In the genomic region with DNA sequence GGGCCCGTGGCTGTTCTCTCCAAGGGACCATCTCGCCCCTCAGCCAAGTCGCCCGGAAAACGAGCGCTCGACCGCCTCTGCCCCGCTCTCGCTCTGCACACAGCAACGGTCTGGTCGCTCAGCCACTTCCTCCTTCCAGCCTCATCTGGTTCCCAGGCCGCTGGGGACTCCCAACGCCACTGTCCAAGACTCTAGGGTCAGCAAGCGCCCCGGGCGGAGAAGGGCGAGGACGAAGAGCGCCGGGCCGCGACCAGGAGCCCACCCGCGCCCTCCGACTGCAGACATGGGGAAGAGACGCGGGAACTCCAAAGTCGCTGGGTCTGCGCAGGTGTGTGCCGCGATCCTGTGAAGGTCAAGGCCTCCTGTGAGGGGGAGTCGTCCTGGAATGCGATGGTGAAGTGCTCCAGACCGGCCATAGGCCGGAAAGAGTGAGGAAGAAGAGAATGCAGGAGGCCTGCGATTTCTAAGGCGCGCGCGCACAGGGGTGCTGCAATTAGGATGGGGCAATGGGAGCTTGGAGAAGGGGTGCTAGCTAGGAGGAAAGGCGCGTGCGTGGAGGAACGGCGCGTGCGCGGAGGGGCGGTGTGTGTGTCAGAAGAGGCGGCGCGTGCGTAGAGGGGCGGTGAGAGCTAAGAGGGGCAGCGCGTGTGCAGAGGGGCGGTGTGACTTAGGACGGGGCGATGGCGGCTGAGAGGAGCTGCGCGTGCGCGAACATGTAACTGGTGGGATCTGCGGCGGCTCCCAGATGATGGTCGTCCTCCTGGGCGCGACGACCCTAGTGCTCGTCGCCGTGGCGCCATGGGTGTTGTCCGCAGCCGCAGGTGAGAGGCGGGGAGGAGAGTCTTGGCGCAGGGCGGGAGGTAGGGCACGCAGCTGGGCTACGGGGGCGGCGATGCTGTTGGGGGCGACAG, we compare ENCODE assay signal across 8 cellular contexts. TPM values are rescaled to one million over a fixed set of nuclear protein-coding genes. Genes with fewer than 3 reads are reported as not detected.
DNase-seq lines count a peak whose midpoint lies in the region; ATAC-seq, FAIRE-seq and TF ChIP-seq lines count a peak whose summit lies in the region.

A gene (plus strand): TSS at position 660 of the 911 bp plus-strand sequence. CDS start 86 bp downstream, at position 746.

- POLR2A ChIA-PET in RWPE1 (lab: Yijun Ruan, JAX; ENCODE audit: low non-redundant PET): interaction anchor here (0.6 to 1.0 kb wide), 2 partner anchors 58 to 272 kb away, joined by 3 read pairs; no protein-coding TSS in a partner anchor

- peaks cover 12% of the 10 kb centered on the region for H3K36me3 Mint-ChIP-seq in activated T-helper 2 cell treated with anti-CD3 and anti-CD28 coated beads, Interferon-gamma antibody, Interleukin-2, Interleukin-4, amounts not matched to agents 10 μg/mL and 5 μg/mL and 100 μg/mL, durations not matched to agents 14 hours and 24 hours and 36 hours (ENCODE audit: low read depth)
- peaks cover 31% of the 10 kb centered on the region for H3K36me3 Mint-ChIP-seq in nephron progenitor cell (ENCODE audit: low read depth)

- DNase-seq in ELF-1 (ENCODE audit: low read depth, low spot score): peak; percentile 97
- DNase-seq in H54 (ENCODE audit: insufficient read length, low spot score): peak; percentile 85
- DNase-seq in LoVo (ENCODE audit: low spot score): peak; percentile 99
- peak; percentile 90 for DNase-seq in RWPE1 (ENCODE audit: low spot score)
- DNase-seq in activated T-helper 2 cell treated with anti-CD3 and anti-CD28 coated beads, Interferon-gamma antibody, Interleukin-2, Interleukin-4, amounts not matched to agents 10 μg/mL and 5 μg/mL and 100 μg/mL, durations not matched to agents 14 hours and 24 hours and 36 hours (ENCODE audit: low spot score): peak; percentile 98
- peak; percentile 98 for DNase-seq in fibroblast of the aortic adventitia (ENCODE audit: low read depth)
- DNase-seq in nephron progenitor cell: peak; percentile 99
- DNase-seq in stimulated activated naive CD8-positive, alpha-beta T cell treated with anti-CD3 and anti-CD28 coated beads, Interleukin-15, amount 100 ng/mL, for 72 hours: peak; percentile 97 to 98

- no peak within 1 kb of the TSS for H3K27ac Mint-ChIP-seq in activated T-helper 2 cell treated with anti-CD3 and anti-CD28 coated beads, Interferon-gamma antibody, Interleukin-2, Interleukin-4, amounts not matched to agents 10 μg/mL and 5 μg/mL and 100 μg/mL, durations not matched to agents 14 hours and 24 hours and 36 hours
- H3K27ac Mint-ChIP-seq in nephron progenitor cell: no peak within 1 kb of the TSS
- H3K27ac Mint-ChIP-seq in stimulated activated naive CD8-positive, alpha-beta T cell treated with anti-CD3 and anti-CD28 coated beads, Interleukin-15, amount 100 ng/mL, for 72 hours: no peak within 1 kb of the TSS

- H3K27me3 Mint-ChIP-seq in activated T-helper 2 cell treated with anti-CD3 and anti-CD28 coated beads, Interferon-gamma antibody, Interleukin-2, Interleukin-4, amounts not matched to agents 10 μg/mL and 5 μg/mL and 100 μg/mL, durations not matched to agents 14 hours and 24 hours and 36 hours (ENCODE audit: low read depth): peaks cover 7% of the 10 kb centered on the region
- no peaks in the 10 kb centered on the region for H3K27me3 Mint-ChIP-seq in nephron progenitor cell (ENCODE audit: low read depth, poor library complexity)
- no peaks in the 10 kb centered on the region for H3K27me3 Mint-ChIP-seq in stimulated activated naive CD8-positive, alpha-beta T cell treated with anti-CD3 and anti-CD28 coated beads, Interleukin-15, amount 100 ng/mL, for 72 hours

- TF ChIP-seq POLR2A in H54 (IDR thresholded peaks at IDR 0.05; ENCODE audit: low read depth, low read length): peak; percentile 92

- peak; percentile 96 for ATAC-seq in stimulated activated naive CD8-positive, alpha-beta T cell treated with anti-CD3 and anti-CD28 coated beads, Interleukin-15, amount 100 ng/mL, for 72 hours

- CTCF ChIA-PET in RWPE1 (lab: Yijun Ruan, JAX): interaction anchor here (0.5 to 0.7 kb wide), 4 partner anchors 30 to 123 kb away, joined by 3 read pairs; no protein-coding TSS in a partner anchor

- intact Hi-C loops in activated T-helper 2 cell treated with anti-CD3 and anti-CD28 coated beads, Interferon-gamma antibody, Interleukin-2, Interleukin-4, amounts not matched to agents 10 μg/mL and 5 μg/mL and 100 μg/mL, durations not matched to agents 14 hours and 24 hours and 36 hours (cut with micrococcal nuclease): loop anchor here (1.0 to 2.0 kb wide), 5 partner anchors 37 to 110 kb away; a partner anchor contains a TSS

- peak; percentile 79 for FAIRE-seq in H54 (lab: Jason Lieb, UNC)

- H3K4me3 ChIP-seq in fibroblast of the aortic adventitia (ENCODE audit: low read depth, low read length): peak within 1 kb of the TSS; percentile 98

- no peaks in the 10 kb centered on the region for H3K9me3 Mint-ChIP-seq in activated T-helper 2 cell treated with anti-CD3 and anti-CD28 coated beads, Interferon-gamma antibody, Interleukin-2, Interleukin-4, amounts not matched to agents 10 μg/mL and 5 μg/mL and 100 μg/mL, durations not matched to agents 14 hours and 24 hours and 36 hours
- H3K9me3 Mint-ChIP-seq in nephron progenitor cell: peaks cover 28% of the 10 kb centered on the region
- H3K9me3 Mint-ChIP-seq in stimulated activated naive CD8-positive, alpha-beta T cell treated with anti-CD3 and anti-CD28 coated beads, Interleukin-15, amount 100 ng/mL, for 72 hours: no peaks in the 10 kb centered on the region

- peak within 1 kb of the TSS; percentile 94 for H3K27ac ChIP-seq in RWPE1

- H3K4me3 Mint-ChIP-seq in activated T-helper 2 cell treated with anti-CD3 and anti-CD28 coated beads, Interferon-gamma antibody, Interleukin-2, Interleukin-4, amounts not matched to agents 10 μg/mL and 5 μg/mL and 100 μg/mL, durations not matched to agents 14 hours and 24 hours and 36 hours (ENCODE audit: low read depth): no peak within 1 kb of the TSS
- H3K4me3 Mint-ChIP-seq in nephron progenitor cell: no peak within 1 kb of the TSS
- H3K4me3 Mint-ChIP-seq in stimulated activated naive CD8-positive, alpha-beta T cell treated with anti-CD3 and anti-CD28 coated beads, Interleukin-15, amount 100 ng/mL, for 72 hours: no peak within 1 kb of the TSS

- TF ChIP-seq CTCF in RWPE1 (conservative IDR thresholded peaks at IDR 0.05; ENCODE audit: low read depth): no peak
- TF ChIP-seq CTCF in fibroblast of the aortic adventitia (IDR thresholded peaks at IDR 0.05; ENCODE audit: insufficient read depth, low read length): no peak
- TF ChIP-seq CTCF in nephron progenitor cell (IDR thresholded peaks at IDR 0.05): no peak

- peaks cover 20% of the 10 kb centered on the region for H3K4me1 Mint-ChIP-seq in activated T-helper 2 cell treated with anti-CD3 and anti-CD28 coated beads, Interferon-gamma antibody, Interleukin-2, Interleukin-4, amounts not matched to agents 10 μg/mL and 5 μg/mL and 100 μg/mL, durations not matched to agents 14 hours and 24 hours and 36 hours (ENCODE audit: low read depth)
- no peaks in the 10 kb centered on the region for H3K4me1 Mint-ChIP-seq in nephron progenitor cell
- H3K4me1 Mint-ChIP-seq in stimulated activated naive CD8-positive, alpha-beta T cell treated with anti-CD3 and anti-CD28 coated beads, Interleukin-15, amount 100 ng/mL, for 72 hours: peaks cover 16% of the 10 kb centered on the region

RNA-seq across cellular contexts. Expression of the gene that starts here (rescaled TPM):
- total RNA-seq in activated T-helper 2 cell treated with anti-CD3 and anti-CD28 coated beads, Interferon-gamma antibody, Interleukin-2, Interleukin-4, amounts not matched to agents 10 μg/mL and 5 μg/mL and 100 μg/mL, durations not matched to agents 14 hours and 24 hours and 36 hours: 26.8 and 27.9 TPM in 2 replicates
- 24.0 and 39.3 TPM in 2 replicates for total RNA-seq in fibroblast of the aortic adventitia (ENCODE audit: low replicate concordance)

Comparison
In these comparisons a context has a peak if more than half of its experiments do, and no peak if none do; other contexts are left out.
1. Peak in every context shown above with its lines: DNase-seq, ATAC-seq, H3K4me3 ChIP-seq and H3K27ac ChIP-seq.